Comparison of ENCODE assay signal across 11 cellular contexts in the genomic region with DNA sequence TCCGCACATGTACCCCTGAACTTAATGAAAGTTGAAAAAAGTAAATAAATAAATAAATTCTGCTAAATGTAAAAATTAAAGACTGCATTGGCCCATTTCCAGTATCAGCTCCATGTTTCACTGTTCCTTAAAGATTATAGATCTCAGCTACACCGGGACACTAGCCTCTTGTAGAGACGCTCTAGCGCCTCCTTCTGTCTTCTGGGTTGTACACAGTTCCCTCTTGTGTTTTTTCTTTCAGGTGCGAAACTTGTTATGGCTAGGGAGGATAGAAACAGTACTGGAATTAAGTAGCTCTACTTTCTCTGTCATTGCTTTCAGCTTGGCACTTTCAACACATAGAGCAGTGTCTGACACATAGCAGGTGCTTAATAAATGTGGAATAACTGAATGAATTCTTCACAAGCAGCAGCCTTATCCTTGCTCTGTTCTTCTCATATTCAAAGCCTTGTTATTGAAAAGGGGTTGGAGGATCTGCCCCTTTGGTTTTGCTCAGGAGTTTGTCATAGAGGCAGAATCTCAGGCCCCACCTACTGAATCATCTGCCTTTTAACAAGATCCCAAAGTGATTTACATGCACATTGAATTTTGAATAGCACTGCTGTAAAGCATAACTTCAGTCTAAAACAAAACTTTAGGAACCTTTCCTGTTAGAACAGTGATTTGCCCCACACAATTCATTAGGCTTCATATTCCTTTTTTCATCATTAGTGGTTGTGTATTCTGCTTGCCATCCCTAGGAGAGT.
DNase-seq lines count a peak whose midpoint lies in the region; ATAC-seq and TF ChIP-seq lines count a peak whose summit lies in the region.
"Had no signal": no experiment of that assay in that cellular context is flagged by ENCODE, and none has a peak within 500 bp of the region (broad histone marks: within the 10 kb centered on the region; RNA-seq: fewer than 3 reads in every experiment).

No MANE protein-coding gene starts in this region.

- no peak overlapping the region for H3K4me2 ChIP-seq in OCI-LY7 (ENCODE audit: low read length)
- H3K4me2 ChIP-seq: KMS-11 had no signal

- H3K4me1 Mint-ChIP-seq in activated T-cell treated with anti-CD3 and anti-CD28 coated beads, Interleukin-2, amount 50 U/mL, for 24 hours (ENCODE audit: low read depth) = peaks cover 1% of the 10 kb centered on the region

- no peak overlapping the region for H3K27ac Mint-ChIP-seq in activated T-cell treated with anti-CD3 and anti-CD28 coated beads, Interleukin-2, amount 50 U/mL, for 24 hours
- H3K27ac Mint-ChIP-seq: activated naive CD4-positive, alpha-beta T cell treated with anti-CD3 and anti-CD28 coated beads, Interleukin-2, amount 10 ng/mL, durations not matched to agents 7 days and 5 days; CD8-positive, alpha-beta T cell had no signal

- no peaks in the 10 kb centered on the region for H3K27me3 ChIP-seq in left ventricle myocardium inferior (ENCODE audit: low read depth)
- no peaks in the 10 kb centered on the region for H3K27me3 ChIP-seq in right atrium auricular region
- no peaks in the 10 kb centered on the region for H3K27me3 ChIP-seq in upper lobe of right lung

- peaks cover 21% of the 10 kb centered on the region for H3K36me3 ChIP-seq in left ventricle myocardium inferior
- no peaks in the 10 kb centered on the region for H3K36me3 ChIP-seq in right atrium auricular region
- H3K36me3 ChIP-seq in OCI-LY7 (ENCODE audit: insufficient read depth, low read length) = no peaks in the 10 kb centered on the region
- H3K36me3 ChIP-seq in upper lobe of right lung = peaks cover 25% of the 10 kb centered on the region

- H3K27ac ChIP-seq in left ventricle myocardium inferior (replicated peaks) (no peak overlapping the region), right atrium auricular region (no peak overlapping the region), OCI-LY7 (ENCODE audit: low read depth, low read length, poor library complexity, severe bottlenecking) (no peak overlapping the region), upper lobe of right lung (no peak overlapping the region)
- H3K27ac ChIP-seq: KMS-11 had no signal

- H3K9me2 ChIP-seq in OCI-LY7 (ENCODE audit: insufficient read depth, low read length) = no peaks in the 10 kb centered on the region

- H3K4me1 ChIP-seq in left ventricle myocardium inferior (no peaks in the 10 kb centered on the region), right atrium auricular region (no peaks in the 10 kb centered on the region), OCI-LY7 (ENCODE audit: insufficient read depth, low read length, poor library complexity, severe bottlenecking) (no peaks in the 10 kb centered on the region), upper lobe of right lung (no peaks in the 10 kb centered on the region)

- H4K20me1 ChIP-seq in OCI-LY7 (ENCODE audit: insufficient read depth, low read length) = no peaks in the 10 kb centered on the region

- H3K4me3 ChIP-seq in left ventricle myocardium inferior (no peak overlapping the region), right atrium auricular region (no peak overlapping the region), OCI-LY7 (ENCODE audit: low read depth, low read length, poor library complexity, severe bottlenecking) (no peak overlapping the region), fibroblast of the aortic adventitia (ENCODE audit: low read depth, low read length) (no peak overlapping the region), upper lobe of right lung (no peak overlapping the region)

- peak; percentile 35 for ATAC-seq in upper lobe of right lung
- ATAC-seq in HG03432 (IDR thresholded peaks at IDR 0.05; ENCODE audit: unreplicated experiment) = no peak
- ATAC-seq: CD8-positive, alpha-beta T cell had no signal

- H3K27me3 Mint-ChIP-seq in activated T-cell treated with anti-CD3 and anti-CD28 coated beads, Interleukin-2, amount 50 U/mL, for 24 hours = no peaks in the 10 kb centered on the region
- H3K27me3 Mint-ChIP-seq: activated naive CD4-positive, alpha-beta T cell treated with anti-CD3 and anti-CD28 coated beads, Interleukin-2, amount 10 ng/mL, durations not matched to agents 7 days and 5 days had no signal

- BruUV-seq in OCI-LY7 (replicated peaks; lab: Mats Ljungman, UMichigan) = no TSS peak

- POLR2A ChIA-PET in OCI-LY7 (lab: Charles Lee) = interaction anchor here (1.4 kb wide), 1 partner anchor 11 kb away, joined by 3 read pairs; no protein-coding TSS in a partner anchor

- H3K79me2 ChIP-seq in OCI-LY7 (ENCODE audit: insufficient read depth, low read depth, low read length) = no peaks in the 10 kb centered on the region

- CTCF ChIA-PET in OCI-LY7 (lab: Charles Lee; ENCODE audit: unreplicated experiment) = no interaction called here

- DNase-seq in left ventricle myocardium inferior (no peak), right atrium auricular region (ENCODE audit: low spot score) (no peak), OCI-LY7 (ENCODE audit: low spot score) (no peak), fibroblast of the aortic adventitia (ENCODE audit: low read depth) (peak; percentile 17), upper lobe of right lung (no peak), DMS153 (lab: John Stamatoyannopoulos, UW) (no peak)
- DNase-seq in activated T-cell treated with anti-CD3 and anti-CD28 coated beads, Interleukin-2, amount 50 U/mL, for 24 hours = no peak
- DNase-seq: activated naive CD4-positive, alpha-beta T cell treated with anti-CD3 and anti-CD28 coated beads, Interleukin-2, amount 10 ng/mL, durations not matched to agents 7 days and 5 days; CD8-positive, alpha-beta T cell had no signal

- H3K36me3 Mint-ChIP-seq in activated T-cell treated with anti-CD3 and anti-CD28 coated beads, Interleukin-2, amount 50 U/mL, for 24 hours (ENCODE audit: low read depth) = peaks cover 19% of the 10 kb centered on the region

- no peak overlapping the region for H2AFZ ChIP-seq in OCI-LY7 (ENCODE audit: low read length)

- intact Hi-C loops in left ventricle myocardium inferior (cut with micrococcal nuclease) (loop anchor here (10.0 kb wide), 1 partner anchor 69 kb away; no protein-coding TSS in a partner anchor), OCI-LY7 (cut with micrococcal nuclease; ENCODE audit: unreplicated experiment) (no loop called here), upper lobe of right lung (cut with DNase I) (no loop called here)

- H3K9me3 ChIP-seq in left ventricle myocardium inferior (replicated peaks) (no peaks in the 10 kb centered on the region), right atrium auricular region (no peaks in the 10 kb centered on the region), OCI-LY7 (ENCODE audit: low read length) (no peaks in the 10 kb centered on the region), upper lobe of right lung (no peaks in the 10 kb centered on the region)

- H3K9me3 Mint-ChIP-seq in activated T-cell treated with anti-CD3 and anti-CD28 coated beads, Interleukin-2, amount 50 U/mL, for 24 hours = no peaks in the 10 kb centered on the region
- H3K9me3 Mint-ChIP-seq: CD8-positive, alpha-beta T cell had no signal

- H3K4me3 Mint-ChIP-seq in activated T-cell treated with anti-CD3 and anti-CD28 coated beads, Interleukin-2, amount 50 U/mL, for 24 hours = no peak overlapping the region
- H3K4me3 Mint-ChIP-seq: activated naive CD4-positive, alpha-beta T cell treated with anti-CD3 and anti-CD28 coated beads, Interleukin-2, amount 10 ng/mL, durations not matched to agents 7 days and 5 days; CD8-positive, alpha-beta T cell had no signal

- TF ChIP-seq CTCF in left ventricle myocardium inferior (IDR thresholded peaks at IDR 0.05; ENCODE audit: borderline replicate concordance) (peak; percentile 49), right atrium auricular region (IDR thresholded peaks at IDR 0.05) (peak in 1 of 2 donors; percentile 45), OCI-LY7 (conservative IDR thresholded peaks at IDR 0.05; ENCODE audit: low read length) (peak; percentile 59), fibroblast of the aortic adventitia (IDR thresholded peaks at IDR 0.05; ENCODE audit: insufficient read depth, low read length) (peak; percentile 21), upper lobe of right lung (IDR thresholded peaks at IDR 0.05) (peak; percentile 21)
